ENCODE assay signal across 9 cellular contexts in the genomic region with DNA sequence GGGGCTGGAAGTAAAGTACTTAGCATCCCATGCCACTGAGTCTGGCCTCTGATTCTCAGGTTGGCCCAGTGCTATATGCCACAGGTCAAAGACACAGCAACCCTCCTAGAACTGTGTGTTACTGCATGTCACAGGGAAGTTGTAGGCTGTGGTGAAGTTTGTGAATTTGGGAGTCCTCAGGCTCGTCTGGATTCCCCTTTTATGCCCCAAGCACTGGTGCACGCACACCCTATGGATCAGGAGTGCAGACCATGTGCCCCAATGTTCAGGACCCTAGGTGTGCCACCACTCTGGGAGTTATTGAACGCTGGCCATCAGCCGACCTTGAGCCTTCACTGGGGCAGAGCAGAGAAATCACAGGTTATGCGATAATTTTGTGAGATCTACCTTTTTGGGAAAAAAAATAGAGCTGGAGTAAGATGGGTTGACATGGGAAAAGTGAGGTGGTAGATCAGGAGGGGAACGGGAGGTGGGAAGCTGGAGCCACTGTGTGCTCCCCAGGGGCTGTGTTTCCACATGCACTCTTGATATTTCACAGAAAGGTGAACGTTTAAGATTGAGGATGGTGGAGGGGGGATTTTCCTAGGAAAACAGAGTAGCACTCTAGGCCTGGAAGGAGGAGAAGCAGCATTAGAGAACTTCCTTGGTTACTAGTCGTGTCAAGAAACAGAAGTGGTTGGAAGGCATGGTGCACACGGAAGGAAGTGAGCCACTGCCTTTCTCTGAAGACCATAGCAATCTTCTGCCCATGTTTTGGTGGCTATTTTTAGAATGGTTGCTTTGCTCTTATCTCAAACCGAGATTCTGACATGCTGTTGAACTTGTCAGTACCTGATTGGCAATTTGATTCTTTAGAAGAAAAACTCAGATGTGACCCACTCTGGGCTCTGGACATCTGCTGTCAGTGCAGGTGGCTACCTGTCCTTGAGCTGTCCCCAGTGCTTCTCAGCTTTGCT. TPM values are rescaled to one million over a fixed set of nuclear protein-coding genes. Genes with fewer than 3 reads are reported as not detected.
DNase-seq lines count a peak whose midpoint lies in the region; ATAC-seq, FAIRE-seq and TF ChIP-seq lines count a peak whose summit lies in the region.
"Had no signal": no experiment of that assay in that cellular context is flagged by ENCODE, and none has a peak within 500 bp of the region (broad histone marks: within the 10 kb centered on the region; RNA-seq: fewer than 3 reads in every experiment).

No MANE protein-coding gene starts in this region.

- BruUV-seq in PC-3 (replicated peaks; lab: Mats Ljungman, UMichigan) = no TSS peak

- TF ChIP-seq CTCF in left lung (IDR thresholded peaks at IDR 0.05) (no peak), neural progenitor cell (IDR thresholded peaks at IDR 0.05) (no peak), PC-3 (conservative IDR thresholded peaks at IDR 0.05; ENCODE audit: low read depth, low read length) (no peak)

- H3K36me3 Mint-ChIP-seq in neural progenitor cell = peaks cover under 1% of the 10 kb centered on the region

- peak; percentile 84 for FAIRE-seq in GM18507 (lab: Jason Lieb, UNC)

- H3K4me3 ChIP-seq in left lung = no peak overlapping the region
- no peak overlapping the region for H3K4me3 ChIP-seq in neural progenitor cell
- H3K4me3 ChIP-seq in PC-3 (ENCODE audit: low read length) = no peak overlapping the region
- H3K4me3 ChIP-seq: body of pancreas had no signal

- no peaks in the 10 kb centered on the region for H3F3A ChIP-seq in neural progenitor cell (ENCODE audit: low read depth)
- no peaks in the 10 kb centered on the region for H3F3A ChIP-seq in PC-3 (ENCODE audit: low read length, unreplicated experiment)

- H3K27ac ChIP-seq in left lung (peak overlapping the region in 1 of 2 donors; percentile 64), neural progenitor cell (no peak overlapping the region), PC-3 (ENCODE audit: low read length) (no peak overlapping the region)
- H3K27ac ChIP-seq: body of pancreas had no signal

- intact Hi-C loops in left lung (cut with DNase I) = no loop called here
- intact Hi-C loops in PC-3 (cut with micrococcal nuclease) = no loop called here

- no peak overlapping the region for H3K9ac ChIP-seq in neural progenitor cell
- H3K9ac ChIP-seq in PC-3 (ENCODE audit: low read length) = no peak overlapping the region

- ATAC-seq in GM21447 (IDR thresholded peaks at IDR 0.05; ENCODE audit: unreplicated experiment) (peak; percentile 36), HG03565 (IDR thresholded peaks at IDR 0.05; ENCODE audit: unreplicated experiment) (peak; percentile 38), left lung (peak; percentile 16), PC-3 (no peak)
- ATAC-seq: body of pancreas had no signal

- peaks cover 17% of the 10 kb centered on the region for H3K9me3 Mint-ChIP-seq in neural progenitor cell

- POLR2A ChIA-PET in PC-3 (lab: Charles Lee; ENCODE audit: unreplicated experiment) = no interaction called here

- H3K4me1 ChIP-seq in left lung = peaks cover 16 to 70% of the 10 kb centered on the region in 2 donors
- H3K4me1 ChIP-seq in neural progenitor cell = no peaks in the 10 kb centered on the region
- no peaks in the 10 kb centered on the region for H3K4me1 ChIP-seq in PC-3 (ENCODE audit: insufficient read depth, low read length)

- H4K20me1 ChIP-seq in neural progenitor cell (ENCODE audit: low read depth) (no peaks in the 10 kb centered on the region), PC-3 (ENCODE audit: low read length) (no peaks in the 10 kb centered on the region)

- H3K9me2 ChIP-seq in PC-3 (replicated peaks; ENCODE audit: low read length) = no peaks in the 10 kb centered on the region

- peaks cover 5% of the 10 kb centered on the region for H3K27me3 Mint-ChIP-seq in neural progenitor cell (ENCODE audit: insufficient read depth, low read depth)

- H3K4me2 ChIP-seq in neural progenitor cell (no peak overlapping the region), PC-3 (ENCODE audit: low read length) (no peak overlapping the region)

- no peaks in the 10 kb centered on the region for H3K36me3 ChIP-seq in left lung
- no peaks in the 10 kb centered on the region for H3K36me3 ChIP-seq in neural progenitor cell
- no peaks in the 10 kb centered on the region for H3K36me3 ChIP-seq in PC-3 (ENCODE audit: low read depth, low read length)

- H3K9me3 ChIP-seq in left lung (no peaks in the 10 kb centered on the region), neural progenitor cell (ENCODE audit: low read depth) (peaks cover 4% of the 10 kb centered on the region), PC-3 (ENCODE audit: low read length) (no peaks in the 10 kb centered on the region)
- H3K9me3 ChIP-seq: body of pancreas had no signal

- H3K4me1 Mint-ChIP-seq in neural progenitor cell = peaks cover 12% of the 10 kb centered on the region

- no peak overlapping the region for H3K4me3 Mint-ChIP-seq in neural progenitor cell

- H2AFZ ChIP-seq in neural progenitor cell (replicated peaks) (no peak overlapping the region), PC-3 (ENCODE audit: low read length) (no peak overlapping the region)

- no peak overlapping the region for H3K27ac Mint-ChIP-seq in neural progenitor cell

- H3K27me3 ChIP-seq in left lung (no peaks in the 10 kb centered on the region), neural progenitor cell (no peaks in the 10 kb centered on the region), PC-3 (ENCODE audit: low read length) (no peaks in the 10 kb centered on the region)
- H3K27me3 ChIP-seq: body of pancreas had no signal

- CTCF ChIA-PET in PC-3 (lab: Charles Lee) = no interaction called here

- no peak for DNase-seq in GM18507 (ENCODE audit: extremely low spot score, insufficient read length, low read depth)
- DNase-seq in left lung = no peak
- DNase-seq in neural progenitor cell (ENCODE audit: low spot score) = no peak
- DNase-seq in putamen (ENCODE audit: low spot score) = no peak
- DNase-seq in PC-3 = no peak
- DNase-seq in dedifferentiated amniotic fluid mesenchymal stem cell (ENCODE audit: extremely low spot score) = no peak
- DNase-seq: body of pancreas had no signal

- H3K79me2 ChIP-seq in neural progenitor cell (ENCODE audit: low read depth) (no peaks in the 10 kb centered on the region), PC-3 (ENCODE audit: low read length) (no peaks in the 10 kb centered on the region)

RNA-seq across cellular contexts. Expression of a gene that starts 44.1 kb away (rescaled TPM):
- total RNA-seq in left lung (10 to 100 TPM; 47.0 to 48.8 TPM), neural progenitor cell (ENCODE audit: low replicate concordance) (40.0 and 51.3 TPM in 2 replicates), PC-3 (2014; rRNA removed) (26.3 and 37.8 TPM in 2 replicates)

RNA-seq across cellular contexts. Expression of a gene that starts 55.1 kb away (rescaled TPM):
- total RNA-seq in left lung = 1 to 10 TPM; 3.4 to 7.0 TPM
- 0.11 and 0.53 TPM in 2 replicates for total RNA-seq in neural progenitor cell (ENCODE audit: low replicate concordance)
- total RNA-seq in PC-3 (2014; rRNA removed) = 0.15 TPM in 1 of 2 replicates, not detected in the other
